14 cellular contexts compared by ENCODE assay signal in genomic region chr3:160804762-160805161, GRCh38. TPM values are rescaled to one million over a fixed set of nuclear protein-coding genes. Genes with fewer than 3 reads are reported as not detected.
A peak's percentile ranks its signal among the peaks of the same experiment; 100 is the strongest.
DNase-seq lines count a peak whose midpoint lies in the region; ATAC-seq and TF ChIP-seq lines count a peak whose summit lies in the region.
"Had no signal": no experiment of that assay in that cellular context is flagged by ENCODE, and none has a peak within 500 bp of the region (broad histone marks: within the 10 kb centered on the region; RNA-seq: fewer than 3 reads in every experiment).

No MANE protein-coding gene starts in this region.

- no peak overlapping the region for H3K4me3 ChIP-seq in muscle layer of colon (ENCODE audit: low read depth in 1 of 2, low read length in 2 of 2)

- no peaks in the 10 kb centered on the region for H3K27me3 ChIP-seq in muscle layer of colon (ENCODE audit: control insufficient read depth in 1 of 2, insufficient read depth in 2 of 2, low read length in 2 of 2)

- peaks cover 54% of the 10 kb centered on the region for H3K4me1 ChIP-seq in muscle layer of colon (ENCODE audit: insufficient read depth, low read length)

- DNase-seq in COLO829 (ENCODE audit: low spot score): peak; percentile 33
- peak; percentile 18 for DNase-seq in MV-4-11 (lab: John Stamatoyannopoulos, UW)
- no peak for DNase-seq in chondrocyte (ENCODE audit: low spot score)
- DNase-seq in activated T-cell treated with anti-CD3 and anti-CD28 coated beads, Interleukin-2, amount 50 U/mL, for 4 hours: no peak
- no peak for DNase-seq in GM10266 (ENCODE audit: extremely low spot score)
- no peak for DNase-seq in NCI-H187 treated with DMSO at 0.1 percent for 48 hours (lab: John Stamatoyannopoulos, UW)
- DNase-seq in activated T-cell treated with anti-CD3 and anti-CD28 coated beads, Interleukin-2, amount 50 U/mL, for 48 hours: no peak
- DNase-seq: activated T-cell treated with anti-CD3 and anti-CD28 coated beads, Interleukin-2, amount 50 U/mL, for 24 hours; NCI-H345; stimulated activated CD8-positive, alpha-beta memory T cell treated with anti-CD3 and anti-CD28 coated beads, Interleukin-4, amount 100 ng/mL, for 48 hours had no signal

- H3K36me3 ChIP-seq in muscle layer of colon (ENCODE audit: insufficient read depth, low read length): no peaks in the 10 kb centered on the region

- H3K36me3 Mint-ChIP-seq in chondrocyte (ENCODE audit: low read depth): no peaks in the 10 kb centered on the region
- no peaks in the 10 kb centered on the region for H3K36me3 Mint-ChIP-seq in activated T-cell treated with anti-CD3 and anti-CD28 coated beads, Interleukin-2, amount 50 U/mL, for 4 hours (ENCODE audit: insufficient read depth)
- H3K36me3 Mint-ChIP-seq: CD14-positive monocyte had no signal

- no peak overlapping the region for H3K9ac ChIP-seq in muscle layer of colon (ENCODE audit: low read length)

- H3K27ac ChIP-seq in muscle layer of colon (ENCODE audit: low read depth, low read length): peak overlapping the region; percentile 61

- no peaks in the 10 kb centered on the region for H3K9me3 Mint-ChIP-seq in chondrocyte (ENCODE audit: low read depth)
- H3K9me3 Mint-ChIP-seq in activated T-cell treated with anti-CD3 and anti-CD28 coated beads, Interleukin-2, amount 50 U/mL, for 4 hours: no peaks in the 10 kb centered on the region
- H3K9me3 Mint-ChIP-seq: activated T-cell treated with anti-CD3 and anti-CD28 coated beads, Interleukin-2, amount 50 U/mL, for 24 hours; CD14-positive monocyte; dendritic cell treated with granulocyte-macrophage colony-stimulating factor and Interleukin-4, amounts not matched to agents 40 ng/mL and 50 ng/mL, for 4 days had no signal

- peak overlapping the region; percentile 54 for H3K27ac Mint-ChIP-seq in chondrocyte (ENCODE audit: unreplicated experiment)
- H3K27ac Mint-ChIP-seq: activated T-cell treated with anti-CD3 and anti-CD28 coated beads, Interleukin-2, amount 50 U/mL, for 24 hours; dendritic cell treated with granulocyte-macrophage colony-stimulating factor and Interleukin-4, amounts not matched to agents 40 ng/mL and 50 ng/mL, for 4 days; progenitor cell of endocrine pancreas had no signal

- peaks cover 29% of the 10 kb centered on the region for H3K4me1 Mint-ChIP-seq in chondrocyte (ENCODE audit: low read depth)
- peaks cover 11% of the 10 kb centered on the region for H3K4me1 Mint-ChIP-seq in activated T-cell treated with anti-CD3 and anti-CD28 coated beads, Interleukin-2, amount 50 U/mL, for 4 hours (ENCODE audit: low read depth)

- ATAC-seq in activated T-cell treated with anti-CD3 and anti-CD28 coated beads, Interleukin-2, amount 50 U/mL, for 4 hours: no peak

- no peaks in the 10 kb centered on the region for H3K27me3 Mint-ChIP-seq in chondrocyte (ENCODE audit: low read depth)
- peaks cover 7% of the 10 kb centered on the region for H3K27me3 Mint-ChIP-seq in activated T-cell treated with anti-CD3 and anti-CD28 coated beads, Interleukin-2, amount 50 U/mL, for 4 hours (ENCODE audit: low read depth)
- H3K27me3 Mint-ChIP-seq: progenitor cell of endocrine pancreas had no signal

- H3K9me3 ChIP-seq in muscle layer of colon (ENCODE audit: low read length): no peaks in the 10 kb centered on the region

- no peak overlapping the region for H3K4me3 Mint-ChIP-seq in chondrocyte (ENCODE audit: unreplicated experiment)
- no peak overlapping the region for H3K4me3 Mint-ChIP-seq in activated T-cell treated with anti-CD3 and anti-CD28 coated beads, Interleukin-2, amount 50 U/mL, for 4 hours
- H3K4me3 Mint-ChIP-seq: activated T-cell treated with anti-CD3 and anti-CD28 coated beads, Interleukin-2, amount 50 U/mL, for 24 hours; CD14-positive monocyte; dendritic cell treated with granulocyte-macrophage colony-stimulating factor and Interleukin-4, amounts not matched to agents 40 ng/mL and 50 ng/mL, for 4 days had no signal

- no peak for TF ChIP-seq CTCF in chondrocyte (IDR thresholded peaks at IDR 0.05)
- no peak for TF ChIP-seq CTCF in GM10266 (IDR thresholded peaks at IDR 0.05; ENCODE audit: control insufficient read depth, insufficient read depth, low read depth, missing control alignments)

RNA-seq across cellular contexts. Expression of gene PPM1L, which starts 48.7 kb away (rescaled TPM):
- 3.3 to 9.6 TPM (median 8.5 TPM) in 3 replicates for total RNA-seq in chondrocyte
- 1 to 10 TPM; 1.8 to 2.5 (median 2.0) TPM for total RNA-seq in activated T-cell treated with anti-CD3 and anti-CD28 coated beads, Interleukin-2, amount 50 U/mL, for 4 hours

Comparison
In these comparisons a context has a peak if more than half of its experiments do, and no peak if none do; other contexts are left out.
1. DNase-seq: peak in COLO829 (single experiment) and MV-4-11 (single experiment); none in chondrocyte (single experiment), activated T-cell treated with anti-CD3 and anti-CD28 coated beads, Interleukin-2, amount 50 U/mL, for 4 hours (single experiment), GM10266 (single experiment), NCI-H187 treated with DMSO at 0.1 percent for 48 hours (single experiment) and activated T-cell treated with anti-CD3 and anti-CD28 coated beads, Interleukin-2, amount 50 U/mL, for 48 hours (0 of 2).